ENCODE assay signal across 24 cellular contexts in the genomic region with DNA sequence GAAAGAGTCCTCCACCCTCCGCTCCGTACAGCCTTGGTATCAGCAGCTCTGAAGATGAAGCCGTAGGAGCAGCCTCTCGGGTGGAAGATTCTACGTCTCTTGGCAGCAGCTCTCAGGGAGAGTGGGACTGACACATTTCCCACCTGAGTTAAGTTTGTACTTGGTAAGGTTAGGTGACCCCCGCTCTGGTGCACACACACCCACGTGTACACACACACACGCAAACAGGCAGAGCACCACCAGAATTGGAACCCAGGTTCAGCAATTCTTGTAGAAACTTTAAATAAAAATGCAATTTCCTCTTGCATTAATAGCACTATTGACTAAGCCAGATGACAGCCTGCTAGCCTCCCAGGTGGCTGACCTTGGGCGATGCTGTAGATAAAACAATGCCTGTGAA.
A peak's percentile ranks its signal among the peaks of the same experiment; 100 is the strongest.
DNase-seq lines count a peak whose midpoint lies in the region; ATAC-seq, FAIRE-seq and TF ChIP-seq lines count a peak whose summit lies in the region.
"Had no signal": no experiment of that assay in that cellular context is flagged by ENCODE, and none has a peak within 500 bp of the region (broad histone marks: within the 10 kb centered on the region; RNA-seq: fewer than 3 reads in every experiment).

No MANE protein-coding gene starts in this region.

- POLR2A ChIA-PET in CD8-positive, alpha-beta T cell (lab: Charles Lee): no interaction called here
- POLR2A ChIA-PET in activated CD8-positive, alpha-beta T cell treated with anti-CD3 and anti-CD28 coated beads for 36 hours (lab: Charles Lee): no interaction called here

- H3K4me3 Mint-ChIP-seq in CD8-positive, alpha-beta T cell: no peak overlapping the region
- no peak overlapping the region for H3K4me3 Mint-ChIP-seq in activated CD8-positive, alpha-beta T cell treated with anti-CD3 and anti-CD28 coated beads for 36 hours
- peak overlapping the region; percentile 47 for H3K4me3 Mint-ChIP-seq in glutamatergic neuron (ENCODE audit: unreplicated experiment)
- H3K4me3 Mint-ChIP-seq in stimulated activated effector memory CD8-positive, alpha-beta T cell treated with anti-CD3 and anti-CD28 coated beads, Interleukin-12 subunit alpha, Interleukin-12 subunit beta, amount 100 ng/mL, for 72 hours: no peak overlapping the region

- TF ChIP-seq POLR2A in thyroid gland (IDR thresholded peaks at IDR 0.05): no peak

- no peaks in the 10 kb centered on the region for H3K27me3 ChIP-seq in CD8-positive, alpha-beta T cell (ENCODE audit: insufficient read depth, low read length)
- H3K27me3 ChIP-seq in thyroid gland: no peaks in the 10 kb centered on the region
- no peaks in the 10 kb centered on the region for H3K27me3 ChIP-seq in small intestine (ENCODE audit: control insufficient read depth in 2 of 2, insufficient read depth in 2 of 2, low read length in 2 of 2)

- DNase-seq in CD8-positive, alpha-beta T cell: no peak
- no peak for DNase-seq in activated CD8-positive, alpha-beta T cell treated with anti-CD3 and anti-CD28 coated beads for 36 hours
- no peak for DNase-seq in glutamatergic neuron
- no peak for DNase-seq in stimulated activated effector memory CD8-positive, alpha-beta T cell treated with anti-CD3 and anti-CD28 coated beads, Interleukin-12 subunit alpha, Interleukin-12 subunit beta, amount 100 ng/mL, for 72 hours (ENCODE audit: low spot score in 2 of 2)
- no peak for DNase-seq in thyroid gland
- no peak for DNase-seq in small intestine
- DNase-seq: ACHN, GDM1, GOT3, IMR-90, MV-4-11, NCI-H1105 treated with DMSO at 0.1 percent for 48 hours, NCI-H2081, NCI-H2171, NCI-H345, NCI-H526 treated with DMSO at 0.1 percent for 48 hours, PC-9, SHP77 treated with DMSO at 0.1 percent for 48 hours had no signal

- intact Hi-C loops in CD8-positive, alpha-beta T cell (cut with DNase I, micrococcal nuclease): no loop called here
- intact Hi-C loops in activated CD8-positive, alpha-beta T cell treated with anti-CD3 and anti-CD28 coated beads for 36 hours (cut with micrococcal nuclease): no loop called here
- intact Hi-C loops in thyroid gland (cut with DNase I): no loop called here

- H3K27me3 Mint-ChIP-seq in CD8-positive, alpha-beta T cell (ENCODE audit: low read depth): no peaks in the 10 kb centered on the region
- no peaks in the 10 kb centered on the region for H3K27me3 Mint-ChIP-seq in activated CD8-positive, alpha-beta T cell treated with anti-CD3 and anti-CD28 coated beads for 36 hours
- peaks cover 40% of the 10 kb centered on the region for H3K27me3 Mint-ChIP-seq in glutamatergic neuron (ENCODE audit: unreplicated experiment)

- peaks cover 82% of the 10 kb centered on the region for H3K36me3 Mint-ChIP-seq in CD8-positive, alpha-beta T cell
- peaks cover 34% of the 10 kb centered on the region for H3K36me3 Mint-ChIP-seq in activated CD8-positive, alpha-beta T cell treated with anti-CD3 and anti-CD28 coated beads for 36 hours (ENCODE audit: low read depth)
- peaks cover 13% of the 10 kb centered on the region for H3K36me3 Mint-ChIP-seq in glutamatergic neuron (ENCODE audit: unreplicated experiment)
- H3K36me3 Mint-ChIP-seq in stimulated activated effector memory CD8-positive, alpha-beta T cell treated with anti-CD3 and anti-CD28 coated beads, Interleukin-12 subunit alpha, Interleukin-12 subunit beta, amount 100 ng/mL, for 72 hours: peaks cover 74% of the 10 kb centered on the region

- TF ChIP-seq CTCF in CD8-positive, alpha-beta T cell (IDR thresholded peaks at IDR 0.05): no peak
- no peak for TF ChIP-seq CTCF in activated CD8-positive, alpha-beta T cell treated with anti-CD3 and anti-CD28 coated beads for 36 hours (IDR thresholded peaks at IDR 0.05)
- no peak for TF ChIP-seq CTCF in glutamatergic neuron (IDR thresholded peaks at IDR 0.05; ENCODE audit: partially characterized antibody, unreplicated experiment)
- no peak for TF ChIP-seq CTCF in thyroid gland (IDR thresholded peaks at IDR 0.05)

- peak overlapping the region; percentile 55 for H3K27ac Mint-ChIP-seq in CD8-positive, alpha-beta T cell
- peak overlapping the region; percentile 49 for H3K27ac Mint-ChIP-seq in activated CD8-positive, alpha-beta T cell treated with anti-CD3 and anti-CD28 coated beads for 36 hours
- H3K27ac Mint-ChIP-seq in glutamatergic neuron (ENCODE audit: unreplicated experiment): peak overlapping the region; percentile 90
- H3K27ac Mint-ChIP-seq in stimulated activated effector memory CD8-positive, alpha-beta T cell treated with anti-CD3 and anti-CD28 coated beads, Interleukin-12 subunit alpha, Interleukin-12 subunit beta, amount 100 ng/mL, for 72 hours: peak overlapping the region; percentile 91

- H3K4me1 Mint-ChIP-seq in CD8-positive, alpha-beta T cell (ENCODE audit: low read depth): peaks cover 37% of the 10 kb centered on the region
- H3K4me1 Mint-ChIP-seq in activated CD8-positive, alpha-beta T cell treated with anti-CD3 and anti-CD28 coated beads for 36 hours (ENCODE audit: low read depth): peaks cover 12% of the 10 kb centered on the region
- H3K4me1 Mint-ChIP-seq in glutamatergic neuron (ENCODE audit: low read depth, unreplicated experiment): peaks cover 59% of the 10 kb centered on the region
- peaks cover 60% of the 10 kb centered on the region for H3K4me1 Mint-ChIP-seq in stimulated activated effector memory CD8-positive, alpha-beta T cell treated with anti-CD3 and anti-CD28 coated beads, Interleukin-12 subunit alpha, Interleukin-12 subunit beta, amount 100 ng/mL, for 72 hours

- H3K9me3 ChIP-seq in CD8-positive, alpha-beta T cell (ENCODE audit: low read length): no peaks in the 10 kb centered on the region
- H3K9me3 ChIP-seq in thyroid gland: no peaks in the 10 kb centered on the region
- H3K9me3 ChIP-seq in small intestine (ENCODE audit: control insufficient read depth, low read depth): no peaks in the 10 kb centered on the region

- no peaks in the 10 kb centered on the region for H3K4me1 ChIP-seq in CD8-positive, alpha-beta T cell (ENCODE audit: insufficient read depth, low read length)
- H3K4me1 ChIP-seq in thyroid gland (peaks cover 12% of the 10 kb centered on the region in 2 donors), small intestine (ENCODE audit: control insufficient read depth in 2 of 2, insufficient read depth in 1 of 2, low read depth in 1 of 2, low read length in 1 of 2) (no peaks in the 10 kb centered on the region)

- peaks cover 16% of the 10 kb centered on the region for H3K36me3 ChIP-seq in CD8-positive, alpha-beta T cell (ENCODE audit: insufficient read depth, low read length)
- H3K36me3 ChIP-seq in thyroid gland: peaks cover 0 to 4% of the 10 kb centered on the region in 2 donors
- peaks cover 0 to 10% of the 10 kb centered on the region in 2 donors for H3K36me3 ChIP-seq in small intestine (ENCODE audit: control insufficient read depth in 2 of 2, insufficient read depth in 2 of 2, low read length in 2 of 2)

- CTCF ChIA-PET in CD8-positive, alpha-beta T cell (lab: Charles Lee): interaction anchor here (1.8 kb wide), 1 partner anchor 21 kb away, joined by 5 read pairs; no protein-coding TSS in a partner anchor
- CTCF ChIA-PET in activated CD8-positive, alpha-beta T cell treated with anti-CD3 and anti-CD28 coated beads for 36 hours (lab: Charles Lee): interaction anchor here (0.5 kb wide), 1 partner anchor 16 kb away, joined by 3 read pairs; no protein-coding TSS in a partner anchor

- no peak for ATAC-seq in CD8-positive, alpha-beta T cell
- no peak for ATAC-seq in activated CD8-positive, alpha-beta T cell treated with anti-CD3 and anti-CD28 coated beads for 36 hours
- no peak for ATAC-seq in stimulated activated effector memory CD8-positive, alpha-beta T cell treated with anti-CD3 and anti-CD28 coated beads, Interleukin-12 subunit alpha, Interleukin-12 subunit beta, amount 100 ng/mL, for 72 hours
- ATAC-seq in HG03139 (IDR thresholded peaks at IDR 0.05; ENCODE audit: unreplicated experiment): no peak
- ATAC-seq: HCT116 had no signal

- H3K9me3 Mint-ChIP-seq in CD8-positive, alpha-beta T cell: no peaks in the 10 kb centered on the region
- no peaks in the 10 kb centered on the region for H3K9me3 Mint-ChIP-seq in activated CD8-positive, alpha-beta T cell treated with anti-CD3 and anti-CD28 coated beads for 36 hours
- peaks cover 51% of the 10 kb centered on the region for H3K9me3 Mint-ChIP-seq in glutamatergic neuron (ENCODE audit: unreplicated experiment)
- no peaks in the 10 kb centered on the region for H3K9me3 Mint-ChIP-seq in stimulated activated effector memory CD8-positive, alpha-beta T cell treated with anti-CD3 and anti-CD28 coated beads, Interleukin-12 subunit alpha, Interleukin-12 subunit beta, amount 100 ng/mL, for 72 hours

- WGBS in thyroid gland, 2 donors: 93 to 97% methylated on average over 9 of the region's 9 CpGs
- 95 to 97% (median 96%) methylated on average over 9 of the region's 9 CpGs for WGBS in small intestine, 3 donors

- FAIRE-seq in small intestine (lab: Jason Lieb, UNC): no peak

- H3K27ac ChIP-seq in CD8-positive, alpha-beta T cell (ENCODE audit: low read depth, low read length): no peak overlapping the region
- H3K27ac ChIP-seq in thyroid gland: no peak overlapping the region
- no peak overlapping the region for H3K27ac ChIP-seq in small intestine (ENCODE audit: low read depth in 1 of 2, low read length in 1 of 2)
- H3K27ac ChIP-seq: C4-2B, KMS-11, PC-9, RWPE1, SK-N-MC had no signal

- H3K4me3 ChIP-seq in CD8-positive, alpha-beta T cell (ENCODE audit: low read depth, low read length): no peak overlapping the region
- no peak overlapping the region for H3K4me3 ChIP-seq in thyroid gland (replicated peaks in 1 of 3)
- no peak overlapping the region for H3K4me3 ChIP-seq in small intestine (ENCODE audit: low read depth in 1 of 2, low read length in 2 of 2)
- H3K4me3 ChIP-seq: PC-9, SK-N-MC had no signal
